In the genomic region with DNA sequence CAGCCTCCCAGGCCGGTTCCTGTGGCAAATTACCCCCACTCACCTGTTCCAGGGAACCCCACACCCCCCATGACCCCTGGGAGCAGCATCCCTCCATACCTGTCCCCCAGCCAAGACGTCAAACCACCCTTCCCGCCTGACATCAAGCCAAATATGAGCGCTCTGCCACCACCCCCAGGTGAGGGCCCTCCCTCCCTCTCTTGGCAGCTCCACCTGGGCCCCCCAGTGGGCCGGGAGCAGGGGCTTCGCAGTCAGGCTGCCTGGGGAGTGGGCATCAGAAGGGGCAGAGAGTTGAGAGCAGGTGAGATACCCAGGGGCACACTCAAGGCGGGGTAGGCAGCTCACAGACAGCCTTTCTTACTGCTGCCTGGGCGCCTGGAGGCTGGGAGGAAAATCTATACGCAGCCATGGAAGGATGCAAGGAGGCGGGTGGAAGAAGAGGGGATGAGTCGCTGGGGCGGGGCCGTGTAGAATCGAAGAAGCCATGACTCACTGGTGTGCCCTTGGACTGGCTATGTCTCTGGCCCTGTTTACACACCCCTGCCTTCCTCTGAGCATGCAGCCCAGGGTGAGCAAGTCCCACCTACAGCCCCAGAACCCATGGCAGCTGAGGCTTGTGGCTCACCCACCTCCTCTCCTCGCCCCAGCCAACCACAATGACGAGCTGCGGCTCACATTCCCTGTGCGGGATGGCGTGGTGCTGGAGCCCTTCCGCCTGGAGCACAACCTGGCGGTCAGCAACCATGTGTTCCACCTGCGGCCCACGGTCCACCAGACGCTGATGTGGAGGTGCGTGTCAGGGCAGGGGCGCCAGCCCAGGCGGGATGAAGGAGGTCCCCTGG, we compare ENCODE assay signal across 8 cellular contexts. TPM values are rescaled to one million over a fixed set of nuclear protein-coding genes. Genes with fewer than 3 reads are reported as not detected.
DNase-seq lines count a peak whose midpoint lies in the region; ATAC-seq and TF ChIP-seq lines count a peak whose summit lies in the region.

No MANE protein-coding gene starts in this region.

- no peaks in the 10 kb centered on the region for H3K9me3 ChIP-seq in skeletal muscle satellite cell (replicated peaks; ENCODE audit: low read length)

- H3K4me3 ChIP-seq in WI38 (ENCODE audit: low read depth, low read length) (peak overlapping the region; percentile 18), fibroblast of pulmonary artery (replicated peaks; ENCODE audit: low read depth, low read length) (no peak overlapping the region), skeletal muscle satellite cell (ENCODE audit: low read length) (peak overlapping the region; percentile 31)

- H3K36me3 ChIP-seq in skeletal muscle satellite cell (ENCODE audit: insufficient read depth, low read length) = peaks cover 81% of the 10 kb centered on the region

- H3K9ac ChIP-seq in skeletal muscle satellite cell (ENCODE audit: low read depth, low read length) = peak overlapping the region; percentile 44

- DNase-seq in NCI-H146 (lab: John Stamatoyannopoulos, UW) (peak; percentile 6), NCI-H146 treated with DMSO at 0.1 percent for 48 hours (lab: John Stamatoyannopoulos, UW; ENCODE audit: unreplicated experiment) (no peak), fibroblast of pulmonary artery (ENCODE audit: low read depth) (peak; percentile 87), OCI-M2 (lab: John Stamatoyannopoulos, UW; ENCODE audit: unreplicated experiment) (no peak), DMS114 treated with DMSO at 0.1 percent for 48 hours (lab: John Stamatoyannopoulos, UW; ENCODE audit: unreplicated experiment) (no peak)

- H3K27me3 ChIP-seq in skeletal muscle satellite cell (ENCODE audit: control insufficient read depth, insufficient read depth, low read length) = no peaks in the 10 kb centered on the region

- peaks cover 39% of the 10 kb centered on the region for H3K4me1 ChIP-seq in skeletal muscle satellite cell (ENCODE audit: control insufficient read depth, insufficient read depth, low read length)

- TF ChIP-seq CTCF in WI38 (IDR thresholded peaks at IDR 0.05; ENCODE audit: low read depth, low read length) (no peak), fibroblast of pulmonary artery (IDR thresholded peaks at IDR 0.05; ENCODE audit: low read length, missing control alignments) (no peak)

- ATAC-seq in HG03432 (IDR thresholded peaks at IDR 0.05; ENCODE audit: unreplicated experiment) = no peak

- H3K4me2 ChIP-seq in skeletal muscle satellite cell (ENCODE audit: low read length) = peak overlapping the region; percentile 51

RNA-seq across cellular contexts. Expression of a gene that starts 48.6 kb away (rescaled TPM):
- total RNA-seq in skeletal muscle satellite cell (2012; rRNA removed) = 56.0 and 66.0 TPM in 2 replicates

Comparison
In these comparisons a context has a peak if more than half of its experiments do, and no peak if none do; other contexts are left out.
1. DNase-seq: peak in NCI-H146 (single experiment) and fibroblast of pulmonary artery (single experiment); none in NCI-H146 treated with DMSO at 0.1 percent for 48 hours (single experiment), OCI-M2 (single experiment) and DMS114 treated with DMSO at 0.1 percent for 48 hours (single experiment).